ENCODE assay signal across 27 cellular contexts in the genomic region with DNA sequence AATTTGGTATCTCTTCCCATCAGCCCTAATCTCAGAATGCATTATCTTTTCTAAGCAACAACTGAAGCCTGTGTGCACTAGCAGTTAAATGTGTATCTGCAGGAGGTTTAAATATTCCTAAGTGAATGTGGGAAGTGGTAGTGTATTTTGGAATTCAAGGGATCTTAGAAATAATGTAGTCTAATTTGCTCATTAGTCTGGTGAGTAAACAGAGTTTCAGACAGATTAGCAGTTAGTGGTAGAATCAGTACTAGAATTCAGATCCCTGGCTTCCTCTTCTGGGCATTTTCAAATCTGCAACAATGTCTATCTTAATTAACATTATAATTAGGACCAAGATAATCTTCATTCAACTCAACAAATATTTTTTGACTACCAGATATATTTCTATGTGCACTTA. TPM values are rescaled to one million over a fixed set of nuclear protein-coding genes. Genes with fewer than 3 reads are reported as not detected.
DNase-seq lines count a peak whose midpoint lies in the region; ATAC-seq and TF ChIP-seq lines count a peak whose summit lies in the region.
"Had no signal": no experiment of that assay in that cellular context is flagged by ENCODE, and none has a peak within 500 bp of the region (broad histone marks: within the 10 kb centered on the region; RNA-seq: fewer than 3 reads in every experiment).

No MANE protein-coding gene starts in this region.

- H3K27ac Mint-ChIP-seq in Calu3 (ENCODE audit: unreplicated experiment): peak overlapping the region; percentile 99
- H3K27ac Mint-ChIP-seq: activated CD4-positive, alpha-beta T cell treated with anti-CD3 and anti-CD28 coated beads for 36 hours; CD4-positive, alpha-beta T cell; natural killer cell treated with Interleukin-12 subunit alpha and Interleukin-12 subunit beta and Interleukin-15 and Interleukin-18, amount 100 ng/mL, for 72 hours had no signal

- H3K4me3 Mint-ChIP-seq in Calu3 (ENCODE audit: low read depth, unreplicated experiment): peak overlapping the region; percentile 52
- H3K4me3 Mint-ChIP-seq: activated CD4-positive, alpha-beta T cell treated with anti-CD3 and anti-CD28 coated beads for 36 hours; CD4-positive, alpha-beta T cell; central memory CD8-positive, alpha-beta T cell; mesothelial cell of epicardium; natural killer cell treated with Interleukin-12 subunit alpha and Interleukin-12 subunit beta and Interleukin-15 and Interleukin-18, amount 100 ng/mL, for 72 hours had no signal

- TF ChIP-seq CTCF in Calu3 (IDR thresholded peaks at IDR 0.05; ENCODE audit: unreplicated experiment): no peak
- no peak for TF ChIP-seq CTCF in RWPE2 (IDR thresholded peaks at IDR 0.05; ENCODE audit: poor library complexity, severe bottlenecking)
- TF ChIP-seq CTCF in psoas muscle (IDR thresholded peaks at IDR 0.05): no peak
- no peak for TF ChIP-seq CTCF in GM10266 (IDR thresholded peaks at IDR 0.05; ENCODE audit: control insufficient read depth, insufficient read depth, low read depth, missing control alignments)

- CTCF ChIA-PET in Calu3 (lab: Charles Lee): no interaction called here

- no peak for ATAC-seq in RWPE2 (ENCODE audit: low read depth)
- no peak for ATAC-seq in psoas muscle
- ATAC-seq in GM21526 (IDR thresholded peaks at IDR 0.05; ENCODE audit: low FRiP score, unreplicated experiment): no peak
- ATAC-seq: activated CD4-positive, alpha-beta T cell treated with anti-CD3 and anti-CD28 coated beads for 36 hours; natural killer cell treated with Interleukin-12 subunit alpha and Interleukin-12 subunit beta and Interleukin-15 and Interleukin-18, amount 100 ng/mL, for 72 hours had no signal

- H3K36me3 ChIP-seq in RWPE2 (ENCODE audit: low read depth) (no peaks in the 10 kb centered on the region), psoas muscle (ENCODE audit: insufficient read depth in 1 of 2, low read depth in 1 of 2) (no peaks in the 10 kb centered on the region)
- H3K36me3 ChIP-seq: pancreas, suprapubic skin had no signal

- in situ Hi-C loops in KBM-7 (cut with MboI; ENCODE audit: low pct_unique_long_range_greater_than_20kb, low sequenced_read_pairs): loop anchor here (25.0 kb wide), 1 partner anchor 448 kb away; no protein-coding TSS in a partner anchor

- no peak for DNase-seq in Calu3
- no peak for DNase-seq in RWPE2 (ENCODE audit: low spot score)
- no peak for DNase-seq in epithelial cell of prostate (ENCODE audit: low read depth, low spot score)
- DNase-seq in psoas muscle: no peak
- DNase-seq in GM10266 (ENCODE audit: extremely low spot score): no peak
- DNase-seq in KBM-7: no peak
- DNase-seq in OCI-M1 (lab: John Stamatoyannopoulos, UW): no peak
- DNase-seq: activated CD4-positive, alpha-beta T cell treated with anti-CD3 and anti-CD28 coated beads for 36 hours; activated naive CD4-positive, alpha-beta T cell treated with Interleukin-2 at 50 U/mL for 16 hours; activated T-cell treated with anti-CD3 and anti-CD28 coated beads, Interleukin-2, amount 50 U/mL, for 48 hours; amygdala; CD4-positive, alpha-beta T cell; DMS 273 treated with DMSO at 0.1 percent for 48 hours; foreskin melanocyte; NCI-H2081 treated with DMSO at 0.1 percent for 48 hours; NCI-H446 treated with DMSO at 0.1 percent for 48 hours; NK-92 treated with Interleukin-12 subunit alpha and Interleukin-12 subunit beta, amount 100 ng/mL, for 24 hours; pancreas; RPMI8226; stimulated activated CD4-positive, alpha-beta T cell treated with anti-CD3 and anti-CD28 coated beads, Interleukin-1b, Interleukin-23, amount 100 ng/mL, for 48 hours had no signal

- H3K9me3 ChIP-seq in RWPE2 (ENCODE audit: severe bottlenecking): no peaks in the 10 kb centered on the region
- H3K9me3 ChIP-seq in psoas muscle: no peaks in the 10 kb centered on the region
- H3K9me3 ChIP-seq: pancreas, suprapubic skin had no signal

- no peak overlapping the region for H3K4me3 ChIP-seq in RWPE2 (ENCODE audit: severe bottlenecking)
- no peak overlapping the region for H3K4me3 ChIP-seq in psoas muscle
- H3K4me3 ChIP-seq: pancreas, suprapubic skin had no signal

- peaks cover 47% of the 10 kb centered on the region for H3K4me1 Mint-ChIP-seq in Calu3 (ENCODE audit: low read depth, unreplicated experiment)
- H3K4me1 Mint-ChIP-seq: activated CD4-positive, alpha-beta T cell treated with anti-CD3 and anti-CD28 coated beads for 36 hours; central memory CD8-positive, alpha-beta T cell had no signal

- H3K4me1 ChIP-seq in RWPE2 (ENCODE audit: insufficient read depth, poor library complexity, severe bottlenecking): peaks cover 81% of the 10 kb centered on the region
- peaks cover 11% of the 10 kb centered on the region for H3K4me1 ChIP-seq in psoas muscle

- BruUV-seq in Calu3 (replicated peaks; lab: Mats Ljungman, UMichigan): no TSS peak

- no peaks in the 10 kb centered on the region for H3K27me3 Mint-ChIP-seq in Calu3 (ENCODE audit: unreplicated experiment)

- H3K9me3 Mint-ChIP-seq in Calu3 (ENCODE audit: low read depth, unreplicated experiment): no peaks in the 10 kb centered on the region
- H3K9me3 Mint-ChIP-seq: CD4-positive, alpha-beta T cell; central memory CD8-positive, alpha-beta T cell; mesothelial cell of epicardium; natural killer cell treated with Interleukin-12 subunit alpha and Interleukin-12 subunit beta and Interleukin-15 and Interleukin-18, amount 100 ng/mL, for 72 hours had no signal

- peaks cover 32% of the 10 kb centered on the region for H3K36me3 Mint-ChIP-seq in Calu3 (ENCODE audit: insufficient read depth, unreplicated experiment)
- H3K36me3 Mint-ChIP-seq: mesothelial cell of epicardium; natural killer cell treated with Interleukin-12 subunit alpha and Interleukin-12 subunit beta and Interleukin-15 and Interleukin-18, amount 100 ng/mL, for 72 hours had no signal

- intact Hi-C loops in Calu3 (cut with micrococcal nuclease; ENCODE audit: unreplicated experiment): loop anchor here (5.0 to 10.0 kb wide), 2 partner anchors 113 to 376 kb away; a partner anchor contains a TSS
- intact Hi-C loops in psoas muscle (cut with DNase I): no loop called here

- H3K27ac ChIP-seq in RWPE2 (ENCODE audit: poor library complexity, severe bottlenecking): peak overlapping the region; percentile 100
- H3K27ac ChIP-seq in epithelial cell of prostate: peak overlapping the region; percentile 99
- H3K27ac ChIP-seq in psoas muscle: peak overlapping the region; percentile 78
- H3K27ac ChIP-seq: HL-60 had no signal

- no peaks in the 10 kb centered on the region for H3K27me3 ChIP-seq in RWPE2 (ENCODE audit: insufficient read depth, poor library complexity, severe bottlenecking)
- peaks cover 0 to 3% (median 0%) of the 10 kb centered on the region in 3 donors for H3K27me3 ChIP-seq in psoas muscle (ENCODE audit: insufficient read depth in 3 of 3, low read length in 2 of 3)
- H3K27me3 ChIP-seq: pancreas, suprapubic skin had no signal

RNA-seq across cellular contexts. Expression of a gene that starts 11.7 kb away (rescaled TPM):
- total RNA-seq in Calu3 (2022) (110 and 189 TPM in 2 replicates), psoas muscle (10 to 100 TPM in 2 of 4 donors, 1 to 10 TPM in 2; 5.8 to 14.2 (median 10.1) TPM)
- polyA plus RNA-seq in psoas muscle: 10 to 100 TPM in 1 of 3 donors, 1 to 10 TPM in 2; 6.1 to 10.5 (median 8.3) TPM
- total RNA-seq: activated CD4-positive, alpha-beta T cell treated with anti-CD3 and anti-CD28 coated beads for 36 hours; G401 had no signal

RNA-seq across cellular contexts. Expression of a gene that starts 47.2 kb away (rescaled TPM):
- 21.8 and 24.1 TPM in 2 replicates for total RNA-seq in Calu3 (2022)
- 10 to 100 TPM in 2 of 4 donors, 1 to 10 TPM in 2; 6.4 to 10.4 (median 9.7) TPM for total RNA-seq in psoas muscle
- 10 to 100 TPM in 1 of 3 donors, 1 to 10 TPM in 2; 4.3 to 11.6 (median 7.3) TPM for polyA plus RNA-seq in psoas muscle
